ENCODE assay signal across 1 cellular context in the genomic region with DNA sequence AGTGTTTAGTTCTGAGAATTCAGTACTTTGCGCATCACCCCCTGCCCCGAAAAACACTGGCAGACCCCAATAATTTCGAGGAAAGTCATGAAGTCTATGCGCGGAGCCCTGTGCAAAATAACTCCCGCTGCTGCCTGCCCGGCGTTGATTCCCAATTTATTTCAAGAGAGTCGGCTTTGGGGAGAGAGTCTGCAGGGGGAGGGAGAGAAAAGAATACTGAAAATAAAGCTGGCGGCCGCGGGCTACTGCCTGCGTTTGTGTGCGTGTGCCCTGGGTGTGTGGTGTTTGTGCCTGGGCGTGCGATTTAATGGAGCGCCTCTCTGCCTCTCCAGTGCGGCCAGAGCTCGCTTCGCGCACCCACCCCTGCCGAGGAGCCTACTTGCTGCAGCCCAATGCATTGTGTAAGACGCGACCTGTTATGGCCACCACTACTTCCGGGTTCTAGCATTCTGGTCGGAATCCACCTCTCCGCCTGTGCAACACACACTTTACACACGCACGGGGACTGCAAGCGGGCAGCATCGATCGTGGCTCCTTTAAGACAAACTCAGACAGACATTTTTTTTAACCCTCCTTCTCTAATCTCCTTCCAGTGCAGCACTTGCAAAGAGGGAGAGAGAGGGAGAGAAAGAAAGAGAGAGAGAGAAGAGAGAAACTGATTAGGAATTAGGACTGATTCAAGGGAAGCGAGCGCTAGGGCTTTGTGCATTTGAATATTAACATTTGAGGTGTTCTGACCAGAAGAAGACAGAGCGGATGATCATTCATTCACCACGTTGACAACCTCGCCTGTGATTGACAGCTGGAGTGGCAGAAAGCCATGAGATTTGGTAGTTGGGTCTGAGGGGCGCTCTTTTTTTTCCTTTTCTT.
A peak's percentile ranks its signal among the peaks of the same experiment; 100 is the strongest.
TF ChIP-seq lines count a peak whose summit lies in the region.

A gene (plus strand): TSS at position 447 of the 870 bp plus-strand sequence. CDS start 732 bp downstream, outside the sequence.

TF ChIP-seq in HepG2, 621 proteins besides CTCF, POLR2A, EP300 and RAD21 (continued from another document and continues in another):
- TF ChIP-seq, protein P1, sequence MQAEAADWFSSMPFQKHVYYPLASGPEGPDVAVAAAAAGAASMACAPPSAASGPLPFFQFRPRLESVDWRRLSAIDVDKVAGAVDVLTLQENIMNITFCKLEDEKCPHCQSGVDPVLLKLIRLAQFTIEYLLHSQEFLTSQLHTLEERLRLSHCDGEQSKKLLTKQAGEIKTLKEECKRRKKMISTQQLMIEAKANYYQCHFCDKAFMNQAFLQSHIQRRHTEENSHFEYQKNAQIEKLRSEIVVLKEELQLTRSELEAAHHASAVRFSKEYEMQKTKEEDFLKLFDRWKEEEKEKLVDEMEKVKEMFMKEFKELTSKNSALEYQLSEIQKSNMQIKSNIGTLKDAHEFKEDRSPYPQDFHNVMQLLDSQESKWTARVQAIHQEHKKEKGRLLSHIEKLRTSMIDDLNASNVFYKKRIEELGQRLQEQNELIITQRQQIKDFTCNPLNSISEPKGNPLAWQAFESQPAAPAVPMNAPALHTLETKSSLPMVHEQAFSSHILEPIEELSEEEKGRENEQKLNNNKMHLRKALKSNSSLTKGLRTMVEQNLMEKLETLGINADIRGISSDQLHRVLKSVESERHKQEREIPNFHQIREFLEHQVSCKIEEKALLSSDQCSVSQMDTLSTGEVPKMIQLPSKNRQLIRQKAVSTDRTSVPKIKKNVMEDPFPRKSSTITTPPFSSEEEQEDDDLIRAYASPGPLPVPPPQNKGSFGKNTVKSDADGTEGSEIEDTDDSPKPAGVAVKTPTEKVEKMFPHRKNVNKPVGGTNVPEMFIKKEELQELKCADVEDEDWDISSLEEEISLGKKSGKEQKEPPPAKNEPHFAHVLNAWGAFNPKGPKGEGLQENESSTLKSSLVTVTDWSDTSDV (CRISPR knock-in tag; IDR thresholded peaks at IDR 0.05): no peak
- TF ChIP-seq KDM2A (CRISPR knock-in tag; IDR thresholded peaks at IDR 0.05; ENCODE audit: borderline replicate concordance, low read depth) (peak; percentile 95), SIX1 (CRISPR knock-in tag; IDR thresholded peaks at IDR 0.05; ENCODE audit: borderline replicate concordance) (no peak), KLF15 (CRISPR knock-in tag; IDR thresholded peaks at IDR 0.05; ENCODE audit: borderline replicate concordance) (no peak), TCF12 (IDR thresholded peaks at IDR 0.05) (no peak), TCF12 (CRISPR knock-in tag; IDR thresholded peaks at IDR 0.05) (peak; percentile 39; the same call in 1 of the 2 replicates), ZNF24 (IDR thresholded peaks at IDR 0.05) (peak; percentile 43; the same call in 1 of the 2 replicates), ZNF570 (CRISPR knock-in tag; IDR thresholded peaks at IDR 0.05; ENCODE audit: borderline replicate concordance) (no peak), NR2F6 (IDR thresholded peaks at IDR 0.05) (no peak), NR2F6 (CRISPR knock-in tag; IDR thresholded peaks at IDR 0.05) (peak; percentile 57; the same call in 1 of the 2 replicates), KLF11 (CRISPR knock-in tag; IDR thresholded peaks at IDR 0.05) (0 out of 2 replicates have a peak, but pooled peaks have one; percentile 49), PITX1 (CRISPR knock-in tag; IDR thresholded peaks at IDR 0.05) (peak; percentile 77; the same call in 1 of the 2 replicates), ZNF337 (CRISPR knock-in tag; IDR thresholded peaks at IDR 0.05; ENCODE audit: borderline replicate concordance, low read depth) (no peak), FOXK2 (IDR thresholded peaks at IDR 0.05) (peak; percentile 87), NKX3-1 (CRISPR knock-in tag; IDR thresholded peaks at IDR 0.05) (peak; percentile 79; the same call in 1 of the 2 replicates), ZNF263 (CRISPR knock-in tag; IDR thresholded peaks at IDR 0.05) (peak; percentile 55; the same call in 1 of the 2 replicates), PRPF4 (IDR thresholded peaks at IDR 0.05; ENCODE audit: low read depth, low read length, poor library complexity, severe bottlenecking) (no peak), MATR3 (CRISPR knock-in tag; IDR thresholded peaks at IDR 0.05) (no peak), CEBPG (CRISPR knock-in tag; IDR thresholded peaks at IDR 0.05) (peak; percentile 97), JUNB (CRISPR knock-in tag; IDR thresholded peaks at IDR 0.05; ENCODE audit: borderline replicate concordance) (0 out of 2 replicates have a peak, but pooled peaks have one; percentile 63), ZKSCAN5 (CRISPR knock-in tag; IDR thresholded peaks at IDR 0.05) (no peak), ATF1 (CRISPR knock-in tag; IDR thresholded peaks at IDR 0.05) (peak; percentile 75), SOX5 (CRISPR knock-in tag; IDR thresholded peaks at IDR 0.05; ENCODE audit: borderline replicate concordance) (peak; percentile 63), MYNN (CRISPR knock-in tag; IDR thresholded peaks at IDR 0.05; ENCODE audit: low read depth) (no peak), RXRA (CRISPR knock-in tag; IDR thresholded peaks at IDR 0.05) (0 out of 2 replicates have a peak, but pooled peaks have one; percentile 42), PAF1 (CRISPR knock-in tag; IDR thresholded peaks at IDR 0.05) (no peak), ARNTL (CRISPR knock-in tag; IDR thresholded peaks at IDR 0.05) (peak; percentile 71; the same call in 1 of the 2 replicates), HNRNPLL (IDR thresholded peaks at IDR 0.05; ENCODE audit: low read depth, low read length, poor library complexity, severe bottlenecking) (peak; percentile 59), ZNF563 (CRISPR knock-in tag; IDR thresholded peaks at IDR 0.05) (no peak; the same call in 1 of the 2 replicates), NR1H2 (CRISPR knock-in tag; IDR thresholded peaks at IDR 0.05; ENCODE audit: borderline replicate concordance, low read depth) (no peak), ZNF556 (CRISPR knock-in tag; IDR thresholded peaks at IDR 0.05; ENCODE audit: borderline replicate concordance) (peak; percentile 66; the same call in 1 of the 2 replicates), EED (CRISPR knock-in tag; IDR thresholded peaks at IDR 0.05) (no peak; the same call in 1 of the 2 replicates), HOXD1 (CRISPR knock-in tag; IDR thresholded peaks at IDR 0.05) (peak; percentile 68; the same call in 1 of the 2 replicates), HHEX (CRISPR knock-in tag; IDR thresholded peaks at IDR 0.05) (0 out of 2 replicates have a peak, but pooled peaks have one; percentile 64), HDAC1 (CRISPR knock-in tag; IDR thresholded peaks at IDR 0.05) (peak; percentile 87), TBX2 (CRISPR knock-in tag; IDR thresholded peaks at IDR 0.05; ENCODE audit: borderline replicate concordance) (peak; percentile 62; the same call in 1 of the 2 replicates)
- TF ChIP-seq, protein P2, sequence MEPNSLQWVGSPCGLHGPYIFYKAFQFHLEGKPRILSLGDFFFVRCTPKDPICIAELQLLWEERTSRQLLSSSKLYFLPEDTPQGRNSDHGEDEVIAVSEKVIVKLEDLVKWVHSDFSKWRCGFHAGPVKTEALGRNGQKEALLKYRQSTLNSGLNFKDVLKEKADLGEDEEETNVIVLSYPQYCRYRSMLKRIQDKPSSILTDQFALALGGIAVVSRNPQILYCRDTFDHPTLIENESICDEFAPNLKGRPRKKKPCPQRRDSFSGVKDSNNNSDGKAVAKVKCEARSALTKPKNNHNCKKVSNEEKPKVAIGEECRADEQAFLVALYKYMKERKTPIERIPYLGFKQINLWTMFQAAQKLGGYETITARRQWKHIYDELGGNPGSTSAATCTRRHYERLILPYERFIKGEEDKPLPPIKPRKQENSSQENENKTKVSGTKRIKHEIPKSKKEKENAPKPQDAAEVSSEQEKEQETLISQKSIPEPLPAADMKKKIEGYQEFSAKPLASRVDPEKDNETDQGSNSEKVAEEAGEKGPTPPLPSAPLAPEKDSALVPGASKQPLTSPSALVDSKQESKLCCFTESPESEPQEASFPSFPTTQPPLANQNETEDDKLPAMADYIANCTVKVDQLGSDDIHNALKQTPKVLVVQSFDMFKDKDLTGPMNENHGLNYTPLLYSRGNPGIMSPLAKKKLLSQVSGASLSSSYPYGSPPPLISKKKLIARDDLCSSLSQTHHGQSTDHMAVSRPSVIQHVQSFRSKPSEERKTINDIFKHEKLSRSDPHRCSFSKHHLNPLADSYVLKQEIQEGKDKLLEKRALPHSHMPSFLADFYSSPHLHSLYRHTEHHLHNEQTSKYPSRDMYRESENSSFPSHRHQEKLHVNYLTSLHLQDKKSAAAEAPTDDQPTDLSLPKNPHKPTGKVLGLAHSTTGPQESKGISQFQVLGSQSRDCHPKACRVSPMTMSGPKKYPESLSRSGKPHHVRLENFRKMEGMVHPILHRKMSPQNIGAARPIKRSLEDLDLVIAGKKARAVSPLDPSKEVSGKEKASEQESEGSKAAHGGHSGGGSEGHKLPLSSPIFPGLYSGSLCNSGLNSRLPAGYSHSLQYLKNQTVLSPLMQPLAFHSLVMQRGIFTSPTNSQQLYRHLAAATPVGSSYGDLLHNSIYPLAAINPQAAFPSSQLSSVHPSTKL (CRISPR knock-in tag; IDR thresholded peaks at IDR 0.05): peak; percentile 74
- TF ChIP-seq, protein P3, sequence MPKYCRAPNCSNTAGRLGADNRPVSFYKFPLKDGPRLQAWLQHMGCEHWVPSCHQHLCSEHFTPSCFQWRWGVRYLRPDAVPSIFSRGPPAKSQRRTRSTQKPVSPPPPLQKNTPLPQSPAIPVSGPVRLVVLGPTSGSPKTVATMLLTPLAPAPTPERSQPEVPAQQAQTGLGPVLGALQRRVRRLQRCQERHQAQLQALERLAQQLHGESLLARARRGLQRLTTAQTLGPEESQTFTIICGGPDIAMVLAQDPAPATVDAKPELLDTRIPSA (CRISPR knock-in tag; IDR thresholded peaks at IDR 0.05; ENCODE audit: borderline replicate concordance): no peak
- TF ChIP-seq, protein P4, sequence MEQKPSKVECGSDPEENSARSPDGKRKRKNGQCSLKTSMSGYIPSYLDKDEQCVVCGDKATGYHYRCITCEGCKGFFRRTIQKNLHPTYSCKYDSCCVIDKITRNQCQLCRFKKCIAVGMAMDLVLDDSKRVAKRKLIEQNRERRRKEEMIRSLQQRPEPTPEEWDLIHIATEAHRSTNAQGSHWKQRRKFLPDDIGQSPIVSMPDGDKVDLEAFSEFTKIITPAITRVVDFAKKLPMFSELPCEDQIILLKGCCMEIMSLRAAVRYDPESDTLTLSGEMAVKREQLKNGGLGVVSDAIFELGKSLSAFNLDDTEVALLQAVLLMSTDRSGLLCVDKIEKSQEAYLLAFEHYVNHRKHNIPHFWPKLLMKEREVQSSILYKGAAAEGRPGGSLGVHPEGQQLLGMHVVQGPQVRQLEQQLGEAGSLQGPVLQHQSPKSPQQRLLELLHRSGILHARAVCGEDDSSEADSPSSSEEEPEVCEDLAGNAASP (CRISPR knock-in tag; IDR thresholded peaks at IDR 0.05; ENCODE audit: borderline replicate concordance): peak; percentile 80
- TF ChIP-seq, protein P5, sequence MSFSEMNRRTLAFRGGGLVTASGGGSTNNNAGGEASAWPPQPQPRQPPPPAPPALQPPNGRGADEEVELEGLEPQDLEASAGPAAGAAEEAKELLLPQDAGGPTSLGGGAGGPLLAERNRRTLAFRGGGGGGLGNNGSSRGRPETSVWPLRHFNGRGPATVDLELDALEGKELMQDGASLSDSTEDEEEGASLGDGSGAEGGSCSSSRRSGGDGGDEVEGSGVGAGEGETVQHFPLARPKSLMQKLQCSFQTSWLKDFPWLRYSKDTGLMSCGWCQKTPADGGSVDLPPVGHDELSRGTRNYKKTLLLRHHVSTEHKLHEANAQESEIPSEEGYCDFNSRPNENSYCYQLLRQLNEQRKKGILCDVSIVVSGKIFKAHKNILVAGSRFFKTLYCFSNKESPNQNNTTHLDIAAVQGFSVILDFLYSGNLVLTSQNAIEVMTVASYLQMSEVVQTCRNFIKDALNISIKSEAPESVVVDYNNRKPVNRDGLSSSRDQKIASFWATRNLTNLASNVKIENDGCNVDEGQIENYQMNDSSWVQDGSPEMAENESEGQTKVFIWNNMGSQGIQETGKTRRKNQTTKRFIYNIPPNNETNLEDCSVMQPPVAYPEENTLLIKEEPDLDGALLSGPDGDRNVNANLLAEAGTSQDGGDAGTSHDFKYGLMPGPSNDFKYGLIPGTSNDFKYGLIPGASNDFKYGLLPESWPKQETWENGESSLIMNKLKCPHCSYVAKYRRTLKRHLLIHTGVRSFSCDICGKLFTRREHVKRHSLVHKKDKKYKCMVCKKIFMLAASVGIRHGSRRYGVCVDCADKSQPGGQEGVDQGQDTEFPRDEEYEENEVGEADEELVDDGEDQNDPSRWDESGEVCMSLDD (CRISPR knock-in tag; IDR thresholded peaks at IDR 0.05; ENCODE audit: borderline replicate concordance): 0 out of 2 replicates have a peak, but pooled peaks have one; percentile 55
- TF ChIP-seq, protein P6, sequence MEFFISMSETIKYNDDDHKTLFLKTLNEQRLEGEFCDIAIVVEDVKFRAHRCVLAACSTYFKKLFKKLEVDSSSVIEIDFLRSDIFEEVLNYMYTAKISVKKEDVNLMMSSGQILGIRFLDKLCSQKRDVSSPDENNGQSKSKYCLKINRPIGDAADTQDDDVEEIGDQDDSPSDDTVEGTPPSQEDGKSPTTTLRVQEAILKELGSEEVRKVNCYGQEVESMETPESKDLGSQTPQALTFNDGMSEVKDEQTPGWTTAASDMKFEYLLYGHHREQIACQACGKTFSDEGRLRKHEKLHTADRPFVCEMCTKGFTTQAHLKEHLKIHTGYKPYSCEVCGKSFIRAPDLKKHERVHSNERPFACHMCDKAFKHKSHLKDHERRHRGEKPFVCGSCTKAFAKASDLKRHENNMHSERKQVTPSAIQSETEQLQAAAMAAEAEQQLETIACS (CRISPR knock-in tag; IDR thresholded peaks at IDR 0.05): 0 out of 2 replicates have a peak, but pooled peaks have one; percentile 23
- TF ChIP-seq, protein P7, sequence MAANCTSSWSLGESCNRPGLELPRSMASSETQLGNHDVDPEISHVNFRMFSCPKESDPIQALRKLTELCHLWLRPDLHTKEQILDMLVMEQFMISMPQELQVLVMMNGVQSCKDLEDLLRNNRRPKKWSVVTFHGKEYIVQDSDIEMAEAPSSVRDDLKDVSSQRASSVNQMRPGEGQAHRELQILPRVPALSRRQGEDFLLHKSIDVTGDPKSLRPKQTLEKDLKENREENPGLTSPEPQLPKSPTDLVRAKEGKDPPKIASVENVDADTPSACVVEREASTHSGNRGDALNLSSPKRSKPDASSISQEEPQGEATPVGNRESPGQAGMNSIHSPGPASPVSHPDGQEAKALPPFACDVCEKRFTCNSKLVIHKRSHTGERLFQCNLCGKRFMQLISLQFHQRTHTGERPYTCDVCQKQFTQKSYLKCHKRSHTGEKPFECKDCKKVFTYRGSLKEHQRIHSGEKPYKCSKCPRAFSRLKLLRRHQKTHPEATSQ (CRISPR knock-in tag; IDR thresholded peaks at IDR 0.05; ENCODE audit: borderline replicate concordance): peak; percentile 90; the same call in 1 of the 2 replicates
- TF ChIP-seq, protein P8, sequence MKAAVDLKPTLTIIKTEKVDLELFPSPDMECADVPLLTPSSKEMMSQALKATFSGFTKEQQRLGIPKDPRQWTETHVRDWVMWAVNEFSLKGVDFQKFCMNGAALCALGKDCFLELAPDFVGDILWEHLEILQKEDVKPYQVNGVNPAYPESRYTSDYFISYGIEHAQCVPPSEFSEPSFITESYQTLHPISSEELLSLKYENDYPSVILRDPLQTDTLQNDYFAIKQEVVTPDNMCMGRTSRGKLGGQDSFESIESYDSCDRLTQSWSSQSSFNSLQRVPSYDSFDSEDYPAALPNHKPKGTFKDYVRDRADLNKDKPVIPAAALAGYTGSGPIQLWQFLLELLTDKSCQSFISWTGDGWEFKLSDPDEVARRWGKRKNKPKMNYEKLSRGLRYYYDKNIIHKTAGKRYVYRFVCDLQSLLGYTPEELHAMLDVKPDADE (CRISPR knock-in tag; IDR thresholded peaks at IDR 0.05): no peak
- TF ChIP-seq, protein P9, sequence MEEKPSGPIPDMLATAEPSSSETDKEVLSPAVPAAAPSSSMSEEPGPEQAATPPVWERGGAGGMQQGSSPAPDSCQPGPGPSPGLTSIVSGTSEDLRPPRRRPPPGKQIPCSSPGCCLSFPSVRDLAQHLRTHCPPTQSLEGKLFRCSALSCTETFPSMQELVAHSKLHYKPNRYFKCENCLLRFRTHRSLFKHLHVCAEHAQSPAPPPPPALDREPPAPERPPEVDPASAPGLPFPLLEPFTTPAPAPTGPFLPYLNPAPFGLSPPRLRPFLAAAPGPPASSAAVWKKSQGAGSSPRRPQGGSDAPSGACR (CRISPR knock-in tag; IDR thresholded peaks at IDR 0.05): no peak
